1 cellular context compared by ENCODE assay signal in genomic region chr15:57376695-57377477, GRCh38.
TF ChIP-seq lines count a peak whose summit lies in the region.

No MANE protein-coding gene starts in this region.

TF ChIP-seq in HepG2, 621 proteins besides CTCF, POLR2A, EP300 and RAD21 (continued from another document):
- no peak for TF ChIP-seq ZBTB26 (CRISPR knock-in tag; IDR thresholded peaks at IDR 0.05; ENCODE audit: borderline replicate concordance)
- no peak for TF ChIP-seq ZBED4 (CRISPR knock-in tag; IDR thresholded peaks at IDR 0.05; ENCODE audit: borderline replicate concordance)
- no peak for TF ChIP-seq ELF1 (CRISPR knock-in tag; IDR thresholded peaks at IDR 0.05)
- TF ChIP-seq SNAPC4 (CRISPR knock-in tag; IDR thresholded peaks at IDR 0.05), result no peak
- 0 out of 2 replicates have a peak, but pooled peaks have one; percentile 5 for TF ChIP-seq NFYB (CRISPR knock-in tag; IDR thresholded peaks at IDR 0.05)
- no peak for TF ChIP-seq RFX5 (IDR thresholded peaks at IDR 0.05; ENCODE audit: low read depth, low read length)
- TF ChIP-seq ZC3H4 (CRISPR knock-in tag; IDR thresholded peaks at IDR 0.05; ENCODE audit: borderline replicate concordance), result no peak
- TF ChIP-seq HNF4G (IDR thresholded peaks at IDR 0.05; ENCODE audit: borderline replicate concordance, low read depth, low read length), result no peak
- TF ChIP-seq HNF4G (CRISPR knock-in tag; IDR thresholded peaks at IDR 0.05; ENCODE audit: borderline replicate concordance, low read depth), result 0 out of 2 replicates have a peak, but pooled peaks have one; percentile 22
- TF ChIP-seq POGZ (CRISPR knock-in tag; IDR thresholded peaks at IDR 0.05), result peak; percentile 31; the same call in 1 of the 2 replicates
- no peak for TF ChIP-seq XRCC5 (optimal IDR thresholded peaks at IDR 0.05; ENCODE audit: low read length)
- TF ChIP-seq TCF7L2 (IDR thresholded peaks at IDR 0.05; ENCODE audit: low read depth, low read length), result no peak
- TF ChIP-seq ZFP91 (CRISPR knock-in tag; IDR thresholded peaks at IDR 0.05; ENCODE audit: borderline replicate concordance), result peak; percentile 33; the same call in 1 of the 2 replicates
- TF ChIP-seq SRSF1 (optimal IDR thresholded peaks at IDR 0.05; ENCODE audit: low read depth, low read length), result peak; percentile 34
- no peak for TF ChIP-seq STAT6 (CRISPR knock-in tag; IDR thresholded peaks at IDR 0.05; ENCODE audit: borderline replicate concordance)
- TF ChIP-seq ZBTB37 (CRISPR knock-in tag; IDR thresholded peaks at IDR 0.05), result 0 out of 2 replicates have a peak, but pooled peaks have one; percentile 47
- TF ChIP-seq CEBPZ (IDR thresholded peaks at IDR 0.05; ENCODE audit: low read length), result no peak
- no peak for TF ChIP-seq ZNF841 (CRISPR knock-in tag; IDR thresholded peaks at IDR 0.05; ENCODE audit: borderline replicate concordance)
- TF ChIP-seq JDP2 (CRISPR knock-in tag; IDR thresholded peaks at IDR 0.05; ENCODE audit: borderline replicate concordance), result no peak
- TF ChIP-seq TIGD3 (CRISPR knock-in tag; IDR thresholded peaks at IDR 0.05; ENCODE audit: borderline replicate concordance), result no peak
- TF ChIP-seq TFAP4 (IDR thresholded peaks at IDR 0.05; ENCODE audit: borderline replicate concordance, low read depth), result peak; percentile 58; the same call in 1 of the 2 replicates
- no peak for TF ChIP-seq MXD3 (CRISPR knock-in tag; IDR thresholded peaks at IDR 0.05)
- TF ChIP-seq HOXA5 (CRISPR knock-in tag; IDR thresholded peaks at IDR 0.05), result peak; percentile 68
- TF ChIP-seq ZSCAN5A (CRISPR knock-in tag; IDR thresholded peaks at IDR 0.05; ENCODE audit: borderline replicate concordance), result no peak
- no peak; the same call in none of the 2 replicates for TF ChIP-seq RBFOX2 (IDR thresholded peaks at IDR 0.05; ENCODE audit: low read depth, low read length)
- no peak for TF ChIP-seq SRF (IDR thresholded peaks at IDR 0.05; ENCODE audit: low read depth, low read length)
